10 cellular contexts compared by ENCODE assay signal in the genomic region with DNA sequence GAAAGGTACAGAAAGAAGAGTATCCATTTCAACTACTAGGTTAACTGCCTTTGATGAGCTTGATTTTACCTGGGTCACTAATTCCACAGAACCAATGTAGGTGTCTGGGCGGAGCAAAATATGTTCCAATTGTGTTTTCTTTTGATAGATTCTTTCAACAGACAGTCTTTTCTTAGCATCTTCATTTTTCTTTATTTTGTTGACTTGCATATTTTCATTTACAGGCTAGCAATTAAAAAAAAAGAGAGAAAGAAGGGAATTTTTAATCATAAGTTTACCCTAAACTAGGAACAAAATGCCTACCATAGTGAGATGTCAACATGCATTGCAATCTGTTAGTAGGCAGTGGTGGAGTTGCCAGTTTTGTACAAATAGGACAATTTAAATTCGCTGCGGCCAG. TPM values are rescaled to one million over a fixed set of nuclear protein-coding genes. Genes with fewer than 3 reads are reported as not detected.
DNase-seq lines count a peak whose midpoint lies in the region; ATAC-seq and TF ChIP-seq lines count a peak whose summit lies in the region.
"Had no signal": no experiment of that assay in that cellular context is flagged by ENCODE, and none has a peak within 500 bp of the region (broad histone marks: within the 10 kb centered on the region; RNA-seq: fewer than 3 reads in every experiment).

No MANE protein-coding gene starts in this region.

- peak overlapping the region; percentile 88 for H3K4me3 ChIP-seq in fibroblast of pulmonary artery (replicated peaks; ENCODE audit: low read depth, low read length)
- no peak overlapping the region for H3K4me3 ChIP-seq in right cardiac atrium (ENCODE audit: low read length)

- TF ChIP-seq CTCF in fibroblast of pulmonary artery (IDR thresholded peaks at IDR 0.05; ENCODE audit: low read length, missing control alignments) = no peak

- no peaks in the 10 kb centered on the region for H3K9me3 Mint-ChIP-seq in activated naive CD4-positive, alpha-beta T cell treated with anti-CD3 and anti-CD28 coated beads for 36 hours
- H3K9me3 Mint-ChIP-seq in stimulated activated effector memory CD8-positive, alpha-beta T cell treated with anti-CD3 and anti-CD28 coated beads, Interleukin-12 subunit alpha, Interleukin-12 subunit beta, amount 100 ng/mL, for 72 hours = no peaks in the 10 kb centered on the region
- H3K9me3 Mint-ChIP-seq: dendritic cell treated with granulocyte-macrophage colony-stimulating factor and Interleukin-4, amounts not matched to agents 40 ng/mL and 50 ng/mL, for 4 days had no signal

- no peak for DNase-seq in activated naive CD4-positive, alpha-beta T cell treated with anti-CD3 and anti-CD28 coated beads for 36 hours
- DNase-seq in activated naive CD4-positive, alpha-beta T cell treated with anti-CD3 and anti-CD28 coated beads, Interleukin-2, amount 50 U/mL, for 16 hours = no peak
- no peak for DNase-seq in T-helper 17 cell
- no peak for DNase-seq in fibroblast of pulmonary artery (ENCODE audit: low read depth)
- DNase-seq in stimulated activated effector memory CD8-positive, alpha-beta T cell treated with anti-CD3 and anti-CD28 coated beads, Interleukin-12 subunit alpha, Interleukin-12 subunit beta, amount 100 ng/mL, for 72 hours (ENCODE audit: low spot score in 2 of 2) = no peak
- no peak for DNase-seq in right cardiac atrium
- DNase-seq in DMS114 treated with DMSO at 0.1 percent for 48 hours (lab: John Stamatoyannopoulos, UW; ENCODE audit: unreplicated experiment) = no peak
- DNase-seq: thyroid gland had no signal

- peak overlapping the region; percentile 16 for H3K27ac Mint-ChIP-seq in activated naive CD4-positive, alpha-beta T cell treated with anti-CD3 and anti-CD28 coated beads for 36 hours
- peak overlapping the region; percentile 91 for H3K27ac Mint-ChIP-seq in T-helper 17 cell
- H3K27ac Mint-ChIP-seq in stimulated activated effector memory CD8-positive, alpha-beta T cell treated with anti-CD3 and anti-CD28 coated beads, Interleukin-12 subunit alpha, Interleukin-12 subunit beta, amount 100 ng/mL, for 72 hours = no peak overlapping the region

- H3K9me3 ChIP-seq in T-helper 17 cell (ENCODE audit: control insufficient read depth, low read length, poor library complexity, severe bottlenecking) = no peaks in the 10 kb centered on the region
- no peaks in the 10 kb centered on the region for H3K9me3 ChIP-seq in right cardiac atrium (ENCODE audit: control insufficient read depth, low read length)
- H3K9me3 ChIP-seq: thyroid gland had no signal

- CTCF ChIA-PET in activated naive CD4-positive, alpha-beta T cell treated with anti-CD3 and anti-CD28 coated beads for 36 hours (lab: Charles Lee) = interaction anchor here (1.0 to 8.7 kb wide), 10 partner anchors 9 to 174 kb away, joined by 3 to 81 read pairs (median 4); no protein-coding TSS in a partner anchor

- H3K36me3 Mint-ChIP-seq in activated naive CD4-positive, alpha-beta T cell treated with anti-CD3 and anti-CD28 coated beads for 36 hours (ENCODE audit: low read depth) = peaks cover 37% of the 10 kb centered on the region
- H3K36me3 Mint-ChIP-seq in T-helper 17 cell (ENCODE audit: low read depth) = no peaks in the 10 kb centered on the region
- H3K36me3 Mint-ChIP-seq in stimulated activated effector memory CD8-positive, alpha-beta T cell treated with anti-CD3 and anti-CD28 coated beads, Interleukin-12 subunit alpha, Interleukin-12 subunit beta, amount 100 ng/mL, for 72 hours = peaks cover 63% of the 10 kb centered on the region

- intact Hi-C loops in activated naive CD4-positive, alpha-beta T cell treated with anti-CD3 and anti-CD28 coated beads for 36 hours (cut with micrococcal nuclease) = loop anchor here (1.0 to 2.0 kb wide), 2 partner anchors 29 to 64 kb away; no protein-coding TSS in a partner anchor
- intact Hi-C loops in right cardiac atrium (cut with DNase I) = loop anchor here in 3 of 4 donors (5.0 to 10.0 kb wide), 4 partner anchors 52 to 112 kb away; a partner anchor contains a TSS

- peaks cover 2% of the 10 kb centered on the region for H3K27me3 Mint-ChIP-seq in activated naive CD4-positive, alpha-beta T cell treated with anti-CD3 and anti-CD28 coated beads for 36 hours (ENCODE audit: low read depth)
- no peaks in the 10 kb centered on the region for H3K27me3 Mint-ChIP-seq in T-helper 17 cell
- H3K27me3 Mint-ChIP-seq: dendritic cell treated with granulocyte-macrophage colony-stimulating factor and Interleukin-4, amounts not matched to agents 40 ng/mL and 50 ng/mL, for 4 days had no signal

- 36% methylated on average over 3 of the region's 3 CpGs for WGBS in right cardiac atrium

- no peaks in the 10 kb centered on the region for H3K27me3 ChIP-seq in right cardiac atrium (ENCODE audit: control insufficient read depth, insufficient read depth)
- H3K27me3 ChIP-seq: thyroid gland had no signal

- no peaks in the 10 kb centered on the region for H3K4me1 ChIP-seq in right cardiac atrium (ENCODE audit: control insufficient read depth, insufficient read depth, low read length)

- peaks cover 26% of the 10 kb centered on the region for H3K4me1 Mint-ChIP-seq in activated naive CD4-positive, alpha-beta T cell treated with anti-CD3 and anti-CD28 coated beads for 36 hours (ENCODE audit: low read depth)
- H3K4me1 Mint-ChIP-seq in T-helper 17 cell = peaks cover 19% of the 10 kb centered on the region
- peaks cover 9% of the 10 kb centered on the region for H3K4me1 Mint-ChIP-seq in stimulated activated effector memory CD8-positive, alpha-beta T cell treated with anti-CD3 and anti-CD28 coated beads, Interleukin-12 subunit alpha, Interleukin-12 subunit beta, amount 100 ng/mL, for 72 hours

- peak overlapping the region; percentile 98 for H3K4me3 Mint-ChIP-seq in activated naive CD4-positive, alpha-beta T cell treated with anti-CD3 and anti-CD28 coated beads for 36 hours
- peak overlapping the region; percentile 97 for H3K4me3 Mint-ChIP-seq in T-helper 17 cell
- H3K4me3 Mint-ChIP-seq in stimulated activated effector memory CD8-positive, alpha-beta T cell treated with anti-CD3 and anti-CD28 coated beads, Interleukin-12 subunit alpha, Interleukin-12 subunit beta, amount 100 ng/mL, for 72 hours = peak overlapping the region; percentile 94

- ATAC-seq in T-helper 17 cell = no peak
- no peak for ATAC-seq in stimulated activated effector memory CD8-positive, alpha-beta T cell treated with anti-CD3 and anti-CD28 coated beads, Interleukin-12 subunit alpha, Interleukin-12 subunit beta, amount 100 ng/mL, for 72 hours
- ATAC-seq in right cardiac atrium = no peak
- ATAC-seq in GM18909 (IDR thresholded peaks at IDR 0.05; ENCODE audit: poor library complexity, unreplicated experiment) = no peak

- no peak overlapping the region for H3K27ac ChIP-seq in right cardiac atrium (ENCODE audit: low read length)
- H3K27ac ChIP-seq: thyroid gland had no signal

RNA-seq across cellular contexts. Expression of a gene that starts 1.0 kb away (rescaled TPM):
- total RNA-seq in activated naive CD4-positive, alpha-beta T cell treated with anti-CD3 and anti-CD28 coated beads for 36 hours = 100 to 1,000 TPM; 410 to 416 TPM
- 1 to 10 TPM; 4.1 to 6.4 TPM for total RNA-seq in T-helper 17 cell
- total RNA-seq in right cardiac atrium = 1 to 10 TPM in 3 of 4 donors, under 1 TPM in 1; 0.22 to 5.9 (median 3.2) TPM
- 0.70 TPM for polyA plus RNA-seq in right cardiac atrium

RNA-seq across cellular contexts. Expression of a gene that starts 26.6 kb away (rescaled TPM):
- 1 to 10 TPM; 8.8 to 9.2 TPM for total RNA-seq in activated naive CD4-positive, alpha-beta T cell treated with anti-CD3 and anti-CD28 coated beads for 36 hours
- total RNA-seq in T-helper 17 cell (1 to 10 TPM; 5.7 to 7.0 TPM), right cardiac atrium (100 to 1,000 TPM; 159 to 510 (median 262) TPM)
- polyA plus RNA-seq in right cardiac atrium = 205 TPM

RNA-seq across cellular contexts. Expression of a gene that starts 52.1 kb away (rescaled TPM):
- not detected for total RNA-seq in activated naive CD4-positive, alpha-beta T cell treated with anti-CD3 and anti-CD28 coated beads for 36 hours
- total RNA-seq in T-helper 17 cell (not detected), right cardiac atrium (1 to 10 TPM in 1 of 4 donors, under 1 TPM in 3; 0.74 to 1.4 (median 0.86) TPM)
- 0.27 TPM for polyA plus RNA-seq in right cardiac atrium

Comparison
In these comparisons a context has a peak if more than half of its experiments do, and no peak if none do; other contexts are left out.
1. RNA of a gene that starts 1.0 kb away (total RNA-seq): 410 to 416 TPM in activated naive CD4-positive, alpha-beta T cell treated with anti-CD3 and anti-CD28 coated beads for 36 hours; 4.1 to 6.4 TPM in T-helper 17 cell and 0.22 to 5.9 TPM in right cardiac atrium; every median in the first group is over 10 times any median in the second.
2. RNA of a gene that starts 26.6 kb away (total RNA-seq): 159 to 510 TPM in right cardiac atrium; 8.8 to 9.2 TPM in activated naive CD4-positive, alpha-beta T cell treated with anti-CD3 and anti-CD28 coated beads for 36 hours and 5.7 to 7.0 TPM in T-helper 17 cell; every median in the first group is over 10 times any median in the second.
3. Peak in every context shown above with its lines, with median percentiles within 50 percentile points of each other: H3K4me3 Mint-ChIP-seq.